In the genomic region with DNA sequence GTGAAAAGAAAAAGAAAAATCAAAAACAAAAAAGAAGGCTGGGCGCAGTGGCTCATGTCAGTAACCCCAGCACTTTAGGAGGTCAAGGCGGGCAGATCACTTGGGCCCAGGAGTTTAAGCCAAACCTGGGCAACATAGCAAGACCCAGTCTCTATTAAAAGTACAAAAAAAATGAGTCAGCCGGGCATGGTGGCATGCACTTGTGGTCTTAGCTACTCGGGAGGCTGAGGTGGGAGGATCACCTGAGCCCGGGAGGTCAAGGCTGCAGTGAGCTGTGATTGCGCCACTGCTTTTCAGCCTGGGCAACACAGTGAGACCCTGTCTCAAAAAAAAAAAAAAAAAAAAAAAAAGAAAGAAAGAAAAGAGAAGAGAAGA, we compare ENCODE assay signal across 7 cellular contexts. TPM values are rescaled to one million over a fixed set of nuclear protein-coding genes. Genes with fewer than 3 reads are reported as not detected.
DNase-seq lines count a peak whose midpoint lies in the region; ATAC-seq and TF ChIP-seq lines count a peak whose summit lies in the region.
"Not testable (repeated sequence)": the region's sequence is repeated elsewhere in the genome, so short reads cannot be mapped to it uniquely, and the experiment has no call there.

No MANE protein-coding gene starts in this region.

- CTCF ChIA-PET in CD4-positive, alpha-beta T cell (lab: Charles Lee): interaction anchor here (0.7 to 4.0 kb wide), 2 partner anchors 8 to 306 kb away, joined by 5 to 13 read pairs; no protein-coding TSS in a partner anchor
- CTCF ChIA-PET in HEK293 (lab: Yijun Ruan, JAX): interaction anchor here (0.6 to 1.9 kb wide), 6 partner anchors 8 to 793 kb away, joined by 3 to 8 read pairs (median 4); no protein-coding TSS in a partner anchor
- CTCF ChIA-PET in activated CD8-positive, alpha-beta T cell treated with anti-CD3 and anti-CD28 coated beads, Interleukin-2, amount 10 ng/mL, durations not matched to agents 7 days and 5 days (lab: Charles Lee): interaction anchor here (1.1 to 2.9 kb wide), 3 partner anchors 9 to 29 kb away, joined by 3 to 19 read pairs (median 4); no protein-coding TSS in a partner anchor

- H3K9me2 ChIP-seq in hepatocyte (replicated peaks; ENCODE audit: insufficient read depth): not testable (repeated sequence)

- not testable (repeated sequence) for H3K36me3 ChIP-seq in HEK293 (ENCODE audit: control insufficient read depth in 2 of 2, insufficient read depth in 1 of 2, low read length in 2 of 2); hepatocyte (replicated peaks; ENCODE audit: insufficient read depth, low read depth); mesenchymal stem cell (ENCODE audit: control insufficient read depth in 1 of 2, insufficient read depth in 2 of 2, low read depth in 1 of 2, low read length in 2 of 2)

- H2AK5ac ChIP-seq in mesenchymal stem cell (ENCODE audit: low read length, severe bottlenecking): not testable (repeated sequence)

- not testable (repeated sequence) for H3K23ac ChIP-seq in mesenchymal stem cell (ENCODE audit: low read length in 2 of 2)

- DNase-seq in CD4-positive, alpha-beta T cell; activated CD8-positive, alpha-beta T cell treated with anti-CD3 and anti-CD28 coated beads, Interleukin-2, amount 10 ng/mL, durations not matched to agents 7 days and 5 days; central memory CD8-positive, alpha-beta T cell (ENCODE audit: low spot score in 2 of 2); hepatocyte (ENCODE audit: low spot score); mesenchymal stem cell; nephron progenitor cell: not testable (repeated sequence)

- H3K79me1 ChIP-seq in mesenchymal stem cell (replicated peaks; ENCODE audit: low read length, poor library complexity, severe bottlenecking): not testable (repeated sequence)

- 89% methylated on average over 6 of the region's 6 CpGs for WGBS in hepatocyte (ENCODE audit: low lambda C conversion rate, missing lambda C conversion rate)
- WGBS in mesenchymal stem cell: 94% methylated on average over 6 of the region's 6 CpGs

- not testable (repeated sequence) for H3K4me3 ChIP-seq in HEK293 (ENCODE audit: low read depth, low read length); hepatocyte; mesenchymal stem cell (ENCODE audit: insufficient read depth in 1 of 2, low read depth in 1 of 2, low read length in 2 of 2)

- H3K4me1 ChIP-seq in HEK293 (ENCODE audit: control insufficient read depth, insufficient read depth, low read length): not testable (repeated sequence)
- H3K4me1 ChIP-seq in hepatocyte (ENCODE audit: insufficient read depth) (peaks cover 10% of the 10 kb centered on the region), mesenchymal stem cell (ENCODE audit: control insufficient read depth, insufficient read depth, low read depth, low read length) (peaks cover 38% of the 10 kb centered on the region)

- not testable (repeated sequence) for H3K27ac ChIP-seq in CD4-positive, alpha-beta T cell (ENCODE audit: low read depth, low read length); HEK293 (ENCODE audit: extremely low read depth, low read depth, low read length); mesenchymal stem cell (ENCODE audit: low read length, poor library complexity, severe bottlenecking)
- peak overlapping the region; percentile 80 for H3K27ac ChIP-seq in hepatocyte

- not testable (repeated sequence) for H3K14ac ChIP-seq in mesenchymal stem cell (ENCODE audit: low read length in 2 of 2)

- not testable (repeated sequence) for H3K9me3 ChIP-seq in CD4-positive, alpha-beta T cell (ENCODE audit: control insufficient read depth, low read length); HEK293 (ENCODE audit: control insufficient read depth, insufficient read depth, low read depth, low read length); hepatocyte (ENCODE audit: low read depth); mesenchymal stem cell (ENCODE audit: control insufficient read depth, low read length)

- POLR2A ChIA-PET in CD4-positive, alpha-beta T cell (lab: Charles Lee); HEK293 (lab: Yijun Ruan, JAX): not testable (repeated sequence)
- POLR2A ChIA-PET in activated CD8-positive, alpha-beta T cell treated with anti-CD3 and anti-CD28 coated beads, Interleukin-2, amount 10 ng/mL, durations not matched to agents 7 days and 5 days (lab: Charles Lee): interaction anchor here (1.0 kb wide), 1 partner anchor 9 kb away, joined by 3 read pairs; no protein-coding TSS in a partner anchor

- not testable (repeated sequence) for H4K91ac ChIP-seq in mesenchymal stem cell (ENCODE audit: low read length)

- H3K4me2 ChIP-seq in hepatocyte: peak overlapping the region; percentile 78
- H3K4me2 ChIP-seq in mesenchymal stem cell (ENCODE audit: low read length, poor library complexity, severe bottlenecking): not testable (repeated sequence)

- H4K20me1 ChIP-seq in hepatocyte (ENCODE audit: insufficient read depth, poor library complexity, severe bottlenecking): peaks cover 13% of the 10 kb centered on the region

- intact Hi-C loops in CD4-positive, alpha-beta T cell (cut with DNase I, micrococcal nuclease): not testable (repeated sequence)

- peak overlapping the region; percentile 54 for H2BK15ac ChIP-seq in mesenchymal stem cell (ENCODE audit: low read depth, poor library complexity, severe bottlenecking)

- not testable (repeated sequence) for H3K4ac ChIP-seq in mesenchymal stem cell (ENCODE audit: low read depth in 1 of 2, low read length in 2 of 2)

- ATAC-seq in CD4-positive, alpha-beta T cell (ENCODE audit: poor library complexity); activated CD8-positive, alpha-beta T cell treated with anti-CD3 and anti-CD28 coated beads, Interleukin-2, amount 10 ng/mL, durations not matched to agents 7 days and 5 days; central memory CD8-positive, alpha-beta T cell (replicated peaks; ENCODE audit: extremely low read depth, poor library complexity, severe bottlenecking): not testable (repeated sequence)

- H3K9me3 Mint-ChIP-seq in CD4-positive, alpha-beta T cell; activated CD8-positive, alpha-beta T cell treated with anti-CD3 and anti-CD28 coated beads, Interleukin-2, amount 10 ng/mL, durations not matched to agents 7 days and 5 days (ENCODE audit: insufficient read depth); central memory CD8-positive, alpha-beta T cell; nephron progenitor cell: not testable (repeated sequence)

- H2BK12ac ChIP-seq in mesenchymal stem cell (ENCODE audit: low read length in 2 of 2): not testable (repeated sequence)

- peaks cover 30% of the 10 kb centered on the region for H3K4me1 Mint-ChIP-seq in CD4-positive, alpha-beta T cell (ENCODE audit: low read depth)
- H3K4me1 Mint-ChIP-seq in activated CD8-positive, alpha-beta T cell treated with anti-CD3 and anti-CD28 coated beads, Interleukin-2, amount 10 ng/mL, durations not matched to agents 7 days and 5 days (ENCODE audit: low read depth): peaks cover 71% of the 10 kb centered on the region
- peaks cover 58% of the 10 kb centered on the region for H3K4me1 Mint-ChIP-seq in central memory CD8-positive, alpha-beta T cell
- peaks cover 23% of the 10 kb centered on the region for H3K4me1 Mint-ChIP-seq in nephron progenitor cell

- peaks cover 62% of the 10 kb centered on the region for H3K79me2 ChIP-seq in hepatocyte

- H3K36me3 Mint-ChIP-seq in CD4-positive, alpha-beta T cell (ENCODE audit: low read depth); central memory CD8-positive, alpha-beta T cell (ENCODE audit: insufficient read depth); nephron progenitor cell (ENCODE audit: low read depth): not testable (repeated sequence)
- peaks cover 12% of the 10 kb centered on the region for H3K36me3 Mint-ChIP-seq in activated CD8-positive, alpha-beta T cell treated with anti-CD3 and anti-CD28 coated beads, Interleukin-2, amount 10 ng/mL, durations not matched to agents 7 days and 5 days (ENCODE audit: low read depth)

- not testable (repeated sequence) for H3K18ac ChIP-seq in mesenchymal stem cell (ENCODE audit: low read depth in 1 of 2, low read length in 2 of 2)

- not testable (repeated sequence) for H2BK5ac ChIP-seq in mesenchymal stem cell (ENCODE audit: low read depth, low read length, poor library complexity, severe bottlenecking)

- H3K27ac Mint-ChIP-seq in CD4-positive, alpha-beta T cell: not testable (repeated sequence)
- H3K27ac Mint-ChIP-seq in activated CD8-positive, alpha-beta T cell treated with anti-CD3 and anti-CD28 coated beads, Interleukin-2, amount 10 ng/mL, durations not matched to agents 7 days and 5 days: peak overlapping the region; percentile 20
- peak overlapping the region; percentile 79 for H3K27ac Mint-ChIP-seq in central memory CD8-positive, alpha-beta T cell (ENCODE audit: low read depth)
- H3K27ac Mint-ChIP-seq in nephron progenitor cell: peak overlapping the region; percentile 34

- H3K4me3 Mint-ChIP-seq in CD4-positive, alpha-beta T cell: peak overlapping the region; percentile 54
- peak overlapping the region; percentile 25 for H3K4me3 Mint-ChIP-seq in activated CD8-positive, alpha-beta T cell treated with anti-CD3 and anti-CD28 coated beads, Interleukin-2, amount 10 ng/mL, durations not matched to agents 7 days and 5 days
- peak overlapping the region; percentile 60 for H3K4me3 Mint-ChIP-seq in central memory CD8-positive, alpha-beta T cell
- not testable (repeated sequence) for H3K4me3 Mint-ChIP-seq in nephron progenitor cell

- not testable (repeated sequence) for H4K8ac ChIP-seq in mesenchymal stem cell (ENCODE audit: low read length)

- not testable (repeated sequence) for H3K27me3 ChIP-seq in CD4-positive, alpha-beta T cell (ENCODE audit: control insufficient read depth, insufficient read depth, low read length); hepatocyte; mesenchymal stem cell (ENCODE audit: control insufficient read depth in 1 of 2, insufficient read depth in 1 of 2, low read length in 2 of 2)

- not testable (repeated sequence) for H3K9ac ChIP-seq in mesenchymal stem cell (ENCODE audit: low read length)

- H3K27me3 Mint-ChIP-seq in CD4-positive, alpha-beta T cell; activated CD8-positive, alpha-beta T cell treated with anti-CD3 and anti-CD28 coated beads, Interleukin-2, amount 10 ng/mL, durations not matched to agents 7 days and 5 days (ENCODE audit: low read depth); central memory CD8-positive, alpha-beta T cell: not testable (repeated sequence)
- peaks cover 33% of the 10 kb centered on the region for H3K27me3 Mint-ChIP-seq in nephron progenitor cell (ENCODE audit: low read depth, poor library complexity)

- not testable (repeated sequence) for H2AFZ ChIP-seq in hepatocyte; mesenchymal stem cell (ENCODE audit: low read depth, low read length)

- not testable (repeated sequence) for H2BK120ac ChIP-seq in mesenchymal stem cell (ENCODE audit: low read depth, low read length)

- not testable (repeated sequence) for TF ChIP-seq CTCF in CD4-positive, alpha-beta T cell (IDR thresholded peaks at IDR 0.05); HEK293 (tag by site-specific recombination; IDR thresholded peaks at IDR 0.05); hepatocyte (IDR thresholded peaks at IDR 0.05; ENCODE audit: poor library complexity); nephron progenitor cell (IDR thresholded peaks at IDR 0.05)

RNA-seq across cellular contexts. Expression of gene PRR5, which starts 26.0 kb away (rescaled TPM):
- total RNA-seq in CD4-positive, alpha-beta T cell: 10 to 100 TPM; 29.0 to 31.6 TPM
- total RNA-seq in activated CD8-positive, alpha-beta T cell treated with anti-CD3 and anti-CD28 coated beads, Interleukin-2, amount 10 ng/mL, durations not matched to agents 7 days and 5 days: 10 to 100 TPM; 29.4 to 31.5 TPM
- 44.2 and 65.1 TPM in 2 replicates for total RNA-seq in hepatocyte
- 84.9 and 91.2 TPM in 2 replicates for polyA plus RNA-seq in hepatocyte
- 12.2 TPM for polyA plus RNA-seq in mesenchymal stem cell (2013, experiment 1 of 2)
- polyA plus RNA-seq in mesenchymal stem cell (2013, experiment 2 of 2): 12.2 TPM
